8 cellular contexts compared by ENCODE assay signal in the genomic region with DNA sequence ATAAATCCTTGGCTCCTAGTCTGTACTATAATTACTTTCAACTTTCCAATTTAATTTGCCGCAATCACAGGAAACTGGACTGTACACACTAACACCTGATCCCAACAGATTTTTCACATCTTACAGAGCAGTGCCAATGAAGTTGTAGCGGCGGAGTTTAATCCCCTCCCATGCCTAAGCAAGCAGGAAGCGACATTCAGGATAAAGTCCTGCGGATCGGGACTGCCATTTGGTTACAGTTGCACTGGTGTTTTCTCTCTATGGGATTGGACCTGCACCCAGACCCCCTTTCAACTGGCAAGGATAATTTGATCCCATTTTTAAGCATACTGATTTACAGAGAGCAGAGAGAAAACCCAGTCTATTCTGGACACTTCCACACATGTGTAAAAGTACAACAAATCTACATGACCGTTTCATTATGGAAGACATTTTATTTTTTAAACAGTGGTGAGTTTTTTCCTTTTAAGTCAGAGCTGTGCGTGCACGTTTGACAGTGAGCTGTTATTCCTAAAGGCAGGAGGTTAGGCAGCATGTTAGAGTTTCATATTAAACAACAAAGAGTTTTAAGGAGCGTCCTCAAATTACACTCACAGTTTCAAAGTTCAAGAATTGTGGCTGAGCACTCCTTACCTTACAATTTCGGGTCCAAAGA.
DNase-seq lines count a peak whose midpoint lies in the region; ATAC-seq and TF ChIP-seq lines count a peak whose summit lies in the region.

No MANE protein-coding gene starts in this region.

- H3K9ac ChIP-seq in endocrine pancreas (ENCODE audit: control insufficient read depth, insufficient read depth, low read length) = peak overlapping the region; percentile 15

- CTCF ChIA-PET in BJ (lab: Yijun Ruan, JAX) = no interaction called here

- no peak for ATAC-seq in GM19324 (IDR thresholded peaks at IDR 0.05; ENCODE audit: low FRiP score, unreplicated experiment)

- POLR2A ChIA-PET in BJ (lab: Charles Lee) = no interaction called here

- H3K9me3 ChIP-seq in endocrine pancreas (ENCODE audit: control insufficient read depth, low read length) = no peaks in the 10 kb centered on the region

- peak overlapping the region; percentile 10 for H3K4me3 Mint-ChIP-seq in neural crest cell

- H3K4me1 Mint-ChIP-seq in neural crest cell = peaks cover 41% of the 10 kb centered on the region

- peaks cover 17% of the 10 kb centered on the region for H3K4me1 ChIP-seq in endocrine pancreas (ENCODE audit: control insufficient read depth, insufficient read depth, low read length)

- TF ChIP-seq CTCF in BJ (IDR thresholded peaks at IDR 0.05; ENCODE audit: insufficient read depth, low read depth, low read length) (no peak), neural crest cell (conservative IDR thresholded peaks at IDR 0.05) (no peak), GM13977 (IDR thresholded peaks at IDR 0.05; ENCODE audit: extremely low read depth, insufficient read depth, missing control alignments) (no peak)

- in situ Hi-C loops in GM13977 (cut with MboI; ENCODE audit: low pct_unique_long_range_greater_than_20kb, low sequenced_read_pairs, unreplicated experiment) = no loop called here

- peak overlapping the region; percentile 8 for H3K27ac Mint-ChIP-seq in neural crest cell (ENCODE audit: unreplicated experiment)

- no peaks in the 10 kb centered on the region for H3K27me3 Mint-ChIP-seq in neural crest cell (ENCODE audit: low read depth)

- no peaks in the 10 kb centered on the region for H3K36me3 ChIP-seq in BJ (ENCODE audit: control insufficient read depth, insufficient read depth, low read length)
- no peaks in the 10 kb centered on the region for H3K36me3 ChIP-seq in endocrine pancreas (ENCODE audit: control insufficient read depth, insufficient read depth, low read length)

- H3K9me3 Mint-ChIP-seq in neural crest cell = peaks cover 3% of the 10 kb centered on the region

- H3K4me3 ChIP-seq in BJ (ENCODE audit: low read depth, low read length) = peak overlapping the region; percentile 29
- peak overlapping the region; percentile 98 for H3K4me3 ChIP-seq in endocrine pancreas (ENCODE audit: control insufficient read depth, insufficient read depth, low read length)

- DNase-seq in BJ (ENCODE audit: low read depth) (no peak), NCI-H748 (lab: John Stamatoyannopoulos, UW; ENCODE audit: unreplicated experiment) (peak; percentile 75), neural crest cell (ENCODE audit: low read depth, low spot score) (no peak), NOMO-1 treated with dmso at 0.1 percent for 144 hours (lab: John Stamatoyannopoulos, UW; ENCODE audit: unreplicated experiment) (no peak), GM13977 (ENCODE audit: low spot score) (no peak), iPS-NIHi7 (ENCODE audit: extremely low spot score) (no peak)

- H3K36me3 Mint-ChIP-seq in neural crest cell (ENCODE audit: low read depth) = no peaks in the 10 kb centered on the region

- H3K27me3 ChIP-seq in BJ (ENCODE audit: control insufficient read depth, insufficient read depth, low read length) (no peaks in the 10 kb centered on the region), endocrine pancreas (ENCODE audit: control insufficient read depth, insufficient read depth, low read length) (no peaks in the 10 kb centered on the region)
